8 cellular contexts compared by ENCODE assay signal in the genomic region with DNA sequence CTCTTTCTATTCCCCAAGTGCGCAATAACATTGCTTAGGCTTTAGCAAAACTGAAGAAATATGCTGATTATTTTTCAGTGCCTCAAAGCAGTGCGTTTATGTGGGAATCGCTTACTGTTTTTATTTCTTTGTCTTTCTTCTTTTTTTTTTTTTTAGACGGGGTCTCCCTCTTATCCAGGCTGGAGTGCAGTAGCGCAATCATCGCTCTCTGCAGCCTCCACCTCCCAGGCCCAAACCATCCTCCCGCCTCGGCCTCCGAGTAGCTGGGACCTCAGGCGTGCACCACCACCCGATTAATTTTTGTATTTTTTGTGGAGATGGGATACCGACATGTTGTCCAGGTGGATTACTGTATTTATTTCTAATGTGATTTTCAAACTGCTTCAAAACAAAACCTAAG. TPM values are rescaled to one million over a fixed set of nuclear protein-coding genes. Genes with fewer than 3 reads are reported as not detected.
DNase-seq lines count a peak whose midpoint lies in the region; TF ChIP-seq lines count a peak whose summit lies in the region.

No MANE protein-coding gene starts in this region.

- TF ChIP-seq CTCF in AG04449 (IDR thresholded peaks at IDR 0.05; ENCODE audit: insufficient read depth, low read length, missing control alignments) = no peak
- TF ChIP-seq CTCF in mammary epithelial cell (conservative IDR thresholded peaks at IDR 0.05 in 1 of 2, IDR thresholded peaks at IDR 0.05 in 1 of 2; ENCODE audit: extremely low read depth in 1 of 2, insufficient read depth in 1 of 2, low read depth in 1 of 2, low read length in 2 of 2) = no peak

- intact Hi-C loops in mammary epithelial cell (cut with micrococcal nuclease) = loop anchor here (5.0 kb wide), 1 partner anchor 33 kb away; no protein-coding TSS in a partner anchor

- in situ Hi-C loops in mammary epithelial cell (cut with MboI; ENCODE audit: low sequenced_read_pairs in 2 of 2) = no loop called here

- TSS peak; percentile 34 for BruUV-seq in mammary epithelial cell (replicated peaks; lab: Mats Ljungman, UMichigan)

- H3K9me3 ChIP-seq in HUES64 (ENCODE audit: insufficient read depth, low read depth, low read length) = no peaks in the 10 kb centered on the region
- H3K9me3 ChIP-seq in mammary epithelial cell (replicated peaks; ENCODE audit: insufficient read depth, low read length) = no peaks in the 10 kb centered on the region
- H3K9me3 ChIP-seq in muscle layer of colon (ENCODE audit: low read length) = no peaks in the 10 kb centered on the region

- H3K27ac ChIP-seq in HUES64 (ENCODE audit: low read depth, low read length) = no peak overlapping the region
- no peak overlapping the region for H3K27ac ChIP-seq in mammary epithelial cell (ENCODE audit: insufficient read depth, low read depth, low read length)
- H3K27ac ChIP-seq in muscle layer of colon (ENCODE audit: low read depth, low read length) = no peak overlapping the region

- peak overlapping the region; percentile 92 for H2AFZ ChIP-seq in mammary epithelial cell (ENCODE audit: low read depth, low read length)

- H3K4me1 ChIP-seq in HUES64 (ENCODE audit: insufficient read depth, low read length) = peaks cover 5% of the 10 kb centered on the region; the same call in 1 of the 2 replicates
- H3K4me1 ChIP-seq in mammary epithelial cell (ENCODE audit: insufficient read depth, low read length) = peaks cover 23% of the 10 kb centered on the region
- peaks cover 8% of the 10 kb centered on the region for H3K4me1 ChIP-seq in muscle layer of colon (ENCODE audit: insufficient read depth, low read length)

- no peak for DNase-seq in AG04449 (ENCODE audit: low read depth, low spot score)
- DNase-seq in mammary epithelial cell = no peak
- no peak for DNase-seq in SIG-M5 (lab: John Stamatoyannopoulos, UW)
- DNase-seq in hepatic stellate cell (ENCODE audit: low spot score) = no peak
- no peak for DNase-seq in AG08396 (ENCODE audit: low spot score)
- DNase-seq in central memory CD4-positive, alpha-beta T cell = no peak

- POLR2A ChIA-PET in AG04449 (lab: Yijun Ruan, JAX) = interaction anchor here (0.7 to 1.8 kb wide), 5 partner anchors 9 to 28 kb away, joined by 3 to 8 read pairs (median 4); no protein-coding TSS in a partner anchor

- H3K36me3 ChIP-seq in HUES64 (ENCODE audit: insufficient read depth, low read length) (peaks cover 31% of the 10 kb centered on the region), mammary epithelial cell (ENCODE audit: insufficient read depth, low read length) (peaks cover 4% of the 10 kb centered on the region), muscle layer of colon (ENCODE audit: insufficient read depth, low read length) (peaks cover 9% of the 10 kb centered on the region)

- CTCF ChIA-PET in AG04449 (lab: Yijun Ruan, JAX) = interaction anchor here (1.0 to 1.5 kb wide), 2 partner anchors 11 to 14 kb away, joined by 4 read pairs; no protein-coding TSS in a partner anchor
- CTCF ChIA-PET in mammary epithelial cell (lab: Charles Lee; ENCODE audit: low non-redundant PET) = interaction anchor here (0.6 kb wide), 1 partner anchor 26 kb away, joined by 3 read pairs; no protein-coding TSS in a partner anchor

- no peaks in the 10 kb centered on the region for H4K20me1 ChIP-seq in mammary epithelial cell (ENCODE audit: insufficient read depth, low read length)

- WGBS in HUES64 = 98% methylated on average over 10 of the region's 12 CpGs
- WGBS in mammary epithelial cell (ENCODE audit: low coverage, missing lambda C conversion rate) = 91% methylated on average over 11 of the region's 12 CpGs

- dilution Hi-C loops in mammary epithelial cell (cut with HindIII; ENCODE audit: low sequenced_read_pairs) = no loop called here

- no peaks in the 10 kb centered on the region; the same call in 1 of the 2 replicates for H3K27me3 ChIP-seq in HUES64 (ENCODE audit: insufficient read depth, low read length)
- H3K27me3 ChIP-seq in mammary epithelial cell (ENCODE audit: insufficient read depth, low read length) = no peaks in the 10 kb centered on the region
- no peaks in the 10 kb centered on the region for H3K27me3 ChIP-seq in muscle layer of colon (ENCODE audit: control insufficient read depth in 1 of 2, insufficient read depth in 2 of 2, low read length in 2 of 2)

- H3K4me3 ChIP-seq in AG04449 (ENCODE audit: low read depth, low read length) (peak overlapping the region; percentile 83), HUES64 (ENCODE audit: low read length) (peak overlapping the region; percentile 95), mammary epithelial cell (replicated peaks in 1 of 3; ENCODE audit: insufficient read depth in 1 of 3, low read depth in 2 of 3, low read length in 3 of 3) (peak overlapping the region; percentile 72 to 74 (median 74)), muscle layer of colon (ENCODE audit: low read depth in 1 of 2, low read length in 2 of 2) (peak overlapping the region; percentile 55 to 61)

- H3K79me2 ChIP-seq in mammary epithelial cell (ENCODE audit: insufficient read depth, low read length) = peaks cover 20% of the 10 kb centered on the region

- H3K9ac ChIP-seq in HUES64 (ENCODE audit: low read depth, low read length) (peak overlapping the region; percentile 80; the same call in 1 of the 2 replicates), mammary epithelial cell (ENCODE audit: insufficient read depth, low read length) (peak overlapping the region; percentile 60), muscle layer of colon (ENCODE audit: low read length) (no peak overlapping the region)

- peak overlapping the region; percentile 92 for H3K4me2 ChIP-seq in mammary epithelial cell (ENCODE audit: insufficient read depth, low read depth, low read length)

RNA-seq across cellular contexts. Expression of a gene that starts 1.2 kb away (rescaled TPM):
- 52.1 TPM for polyA plus RNA-seq in HUES64 (2013, experiment 1 of 2)
- polyA plus RNA-seq in HUES64 (2013, experiment 2 of 2) = 63.9 TPM
- total RNA-seq in mammary epithelial cell = 10 to 100 TPM; 39.9 to 61.3 TPM
- polyA plus RNA-seq in mammary epithelial cell = 51.5 TPM
- 57.5 TPM for polyA minus RNA-seq in mammary epithelial cell

RNA-seq across cellular contexts. Expression of a gene that starts 24.5 kb away (rescaled TPM):
- polyA plus RNA-seq in HUES64 (2013, experiment 1 of 2) = 152 TPM
- 152 TPM for polyA plus RNA-seq in HUES64 (2013, experiment 2 of 2)
- total RNA-seq in mammary epithelial cell = 100 to 1,000 TPM; 115 to 170 TPM
- polyA plus RNA-seq in mammary epithelial cell = 23.1 TPM
- 129 TPM for polyA minus RNA-seq in mammary epithelial cell
